18 cellular contexts compared by ENCODE assay signal in genomic region chr6:48658910-48659309, GRCh38.
DNase-seq lines count a peak whose midpoint lies in the region; ATAC-seq, FAIRE-seq and TF ChIP-seq lines count a peak whose summit lies in the region.
"Had no signal": no experiment of that assay in that cellular context is flagged by ENCODE, and none has a peak within 500 bp of the region (broad histone marks: within the 10 kb centered on the region; RNA-seq: fewer than 3 reads in every experiment).

No MANE protein-coding gene starts in this region.

- H3K36me3 ChIP-seq in bronchial epithelial cell (ENCODE audit: control insufficient read depth, insufficient read depth, low read length) (no peaks in the 10 kb centered on the region), keratinocyte (ENCODE audit: control insufficient read depth in 2 of 2, extremely low read depth in 1 of 2, insufficient read depth in 2 of 2, low read length in 2 of 2) (no peaks in the 10 kb centered on the region)
- H3K36me3 ChIP-seq: SJCRH30 had no signal

- no peaks in the 10 kb centered on the region for H4K20me1 ChIP-seq in keratinocyte (ENCODE audit: control insufficient read depth, extremely low read depth, insufficient read depth, low read length)

- H3K9me3 ChIP-seq in keratinocyte (ENCODE audit: control insufficient read depth, low read depth, low read length), result no peaks in the 10 kb centered on the region
- H3K9me3 ChIP-seq: SJCRH30 had no signal

- H3K4me1 ChIP-seq in keratinocyte (ENCODE audit: control insufficient read depth, extremely low read depth, insufficient read depth, low read length), result peaks cover 4% of the 10 kb centered on the region
- H3K4me1 ChIP-seq: SJCRH30 had no signal

- no peaks in the 10 kb centered on the region for H3K9me1 ChIP-seq in keratinocyte (ENCODE audit: control insufficient read depth, extremely low read depth, insufficient read depth, low read length)

- H3K9ac ChIP-seq in keratinocyte (ENCODE audit: control insufficient read depth, extremely low read depth, insufficient read depth, low read length), result no peak overlapping the region

- dilution Hi-C loops in keratinocyte (cut with MboI; ENCODE audit: extremely low pct_ligation_motif_present, low sequenced_read_pairs), result no loop called here

- DNase-seq in NCI-H1417 (lab: John Stamatoyannopoulos, UW) (peak in 2 of 3 experiments; percentile 22 to 50), NCI-H1417 treated with DMSO at 0.1 percent for 48 hours (lab: John Stamatoyannopoulos, UW) (no peak), NCI-H2081 treated with DMSO at 0.1 percent for 48 hours (lab: John Stamatoyannopoulos, UW) (peak; percentile 20), bronchial epithelial cell (ENCODE audit: low read depth) (peak; percentile 12), keratinocyte (ENCODE audit: low read depth, low spot score) (no peak), nucleus accumbens (lab: John Stamatoyannopoulos, UW) (no peak)
- no peak for DNase-seq in stimulated activated CD4-positive, alpha-beta T cell treated with anti-CD3 and anti-CD28 coated beads, Interleukin-4, amount 100 ng/mL, for 1 hour
- DNase-seq: C1 segment of cervical spinal cord, EL, H9, NCI-H187, NCI-H2171, SJCRH30, T-helper 2 cell had no signal

- TF ChIP-seq CTCF in bronchial epithelial cell (IDR thresholded peaks at IDR 0.05; ENCODE audit: insufficient read depth, low read length, severe bottlenecking) (no peak), keratinocyte (optimal IDR thresholded peaks at IDR 0.05 in 1 of 3, IDR thresholded peaks at IDR 0.05 in 1 of 3, conservative IDR thresholded peaks at IDR 0.05 in 1 of 3; ENCODE audit: extremely low read depth in 1 of 3, insufficient read depth in 2 of 3, low read length in 3 of 3) (no peak)

- no peaks in the 10 kb centered on the region for H3K79me2 ChIP-seq in keratinocyte (ENCODE audit: control insufficient read depth, insufficient read depth, low read length)

- H2AFZ ChIP-seq in keratinocyte (ENCODE audit: control insufficient read depth, low read length), result peak overlapping the region; percentile 43

- H3K27me3 ChIP-seq in bronchial epithelial cell (ENCODE audit: control insufficient read depth, insufficient read depth, low read length), result no peaks in the 10 kb centered on the region
- no peaks in the 10 kb centered on the region for H3K27me3 ChIP-seq in keratinocyte (ENCODE audit: control insufficient read depth, extremely low read depth, insufficient read depth, low read length)
- H3K27me3 ChIP-seq: SJCRH30 had no signal

- no peak overlapping the region for H3K4me2 ChIP-seq in keratinocyte (ENCODE audit: control insufficient read depth, extremely low read depth, insufficient read depth, low read depth, low read length)

- H3K4me3 ChIP-seq in bronchial epithelial cell (ENCODE audit: low read depth, low read length) (no peak overlapping the region), keratinocyte (ENCODE audit: control insufficient read depth in 2 of 3, extremely low read depth in 1 of 3, insufficient read depth in 2 of 3, low read depth in 1 of 3, low read length in 3 of 3) (no peak overlapping the region)
- H3K4me3 ChIP-seq: K562, SJCRH30 had no signal

- ATAC-seq in GM21367 (IDR thresholded peaks at IDR 0.05; ENCODE audit: unreplicated experiment), result no peak
- ATAC-seq: K562 had no signal

- no peak for FAIRE-seq in bronchial epithelial cell (lab: Jason Lieb, UNC)
- FAIRE-seq in keratinocyte (lab: Jason Lieb, UNC), result no peak
- FAIRE-seq: A204.1, GM19239, K562 had no signal

- H3K27ac ChIP-seq in keratinocyte (ENCODE audit: control insufficient read depth, insufficient read depth, low read length), result no peak overlapping the region
- H3K27ac ChIP-seq: SJCRH30 had no signal

Comparison
In these comparisons a context has a peak if more than half of its experiments do, and no peak if none do; other contexts are left out.
1. DNase-seq: peak in NCI-H1417 (2 of 3), NCI-H2081 treated with DMSO at 0.1 percent for 48 hours (single experiment) and bronchial epithelial cell (single experiment); none in NCI-H1417 treated with DMSO at 0.1 percent for 48 hours (single experiment), keratinocyte (single experiment), nucleus accumbens (0 of 56) and stimulated activated CD4-positive, alpha-beta T cell treated with anti-CD3 and anti-CD28 coated beads, Interleukin-4, amount 100 ng/mL, for 1 hour (single experiment).